9 cellular contexts compared by ENCODE assay signal in genomic region chr10:5563991-5564536, GRCh38. TPM values are rescaled to one million over a fixed set of nuclear protein-coding genes. Genes with fewer than 3 reads are reported as not detected.
DNase-seq lines count a peak whose midpoint lies in the region; ATAC-seq and TF ChIP-seq lines count a peak whose summit lies in the region.
"Had no signal": no experiment of that assay in that cellular context is flagged by ENCODE, and none has a peak within 500 bp of the region (broad histone marks: within the 10 kb centered on the region; RNA-seq: fewer than 3 reads in every experiment).

No MANE protein-coding gene starts in this region.

- no peak overlapping the region for H2BK120ac ChIP-seq in mesendoderm (ENCODE audit: low read depth, low read length)

- H3K79me2 ChIP-seq in mesendoderm (ENCODE audit: control insufficient read depth, insufficient read depth, low read length), result no peaks in the 10 kb centered on the region

- intact Hi-C loops in prostate gland (cut with DNase I), result no loop called here

- no peak for TF ChIP-seq EP300 in suprapubic skin (IDR thresholded peaks at IDR 0.05)

- no peak overlapping the region for H3K4me3 ChIP-seq in mesendoderm (ENCODE audit: low read length)
- no peak overlapping the region for H3K4me3 ChIP-seq in suprapubic skin
- H3K4me3 ChIP-seq in prostate gland, result no peak overlapping the region

- TF ChIP-seq CTCF in suprapubic skin (IDR thresholded peaks at IDR 0.05) (no peak), prostate gland (IDR thresholded peaks at IDR 0.05) (no peak)

- peak overlapping the region; percentile 8 for H3K56ac ChIP-seq in mesendoderm (ENCODE audit: low read length)

- H3K79me1 ChIP-seq in mesendoderm (ENCODE audit: low read length), result no peaks in the 10 kb centered on the region

- H3K4ac ChIP-seq in mesendoderm (ENCODE audit: low read depth, low read length), result no peak overlapping the region

- DNase-seq in RKO (ENCODE audit: low spot score), result peak; percentile 71
- DNase-seq in activated effector memory CD4-positive, alpha-beta T cell treated with anti-CD3 and anti-CD28 coated beads, Interleukin-2, amount 50 U/mL, for 16 hours, result peak; percentile 83
- no peak for DNase-seq in mesendoderm
- peak; percentile 48 to 77 for DNase-seq in suprapubic skin (ENCODE audit: low spot score in 2 of 2)
- DNase-seq in cerebellar cortex (ENCODE audit: low spot score), result no peak
- no peak for DNase-seq in SHP77 treated with DMSO at 0.1 percent for 48 hours (lab: John Stamatoyannopoulos, UW)
- DNase-seq in prostate gland (ENCODE audit: low spot score), result no peak

- H3K4me1 ChIP-seq in mesendoderm (ENCODE audit: control insufficient read depth, low read depth, low read length) (peaks cover 8% of the 10 kb centered on the region), suprapubic skin (peaks cover 16% of the 10 kb centered on the region), prostate gland (replicated peaks) (no peaks in the 10 kb centered on the region)

- no CpG with 5 or more reads among the region's 18 CpGs for WGBS in mesendoderm (ENCODE audit: extremely low coverage, insufficient coverage, low lambda C conversion rate)
- 51% methylated on average over 17 of the region's 18 CpGs for WGBS in suprapubic skin
- WGBS in prostate gland, result 77% methylated on average over 18 of the region's 18 CpGs

- H3K27ac ChIP-seq in mesendoderm (ENCODE audit: low read depth, low read length) (no peak overlapping the region), suprapubic skin (peak overlapping the region; percentile 24), prostate gland (no peak overlapping the region)

- no peak overlapping the region for H3K23ac ChIP-seq in mesendoderm (ENCODE audit: low read length)

- no peak overlapping the region for H3K18ac ChIP-seq in mesendoderm (ENCODE audit: low read length)

- H3K4me2 ChIP-seq in mesendoderm (ENCODE audit: low read length), result no peak overlapping the region

- no peaks in the 10 kb centered on the region for H3K36me3 ChIP-seq in mesendoderm (ENCODE audit: control insufficient read depth, insufficient read depth, low read length)
- H3K36me3 ChIP-seq in suprapubic skin, result no peaks in the 10 kb centered on the region
- no peaks in the 10 kb centered on the region for H3K36me3 ChIP-seq in prostate gland

- TF ChIP-seq POLR2A in suprapubic skin (IDR thresholded peaks at IDR 0.05) (no peak), prostate gland (IDR thresholded peaks at IDR 0.05) (no peak)

- no peak overlapping the region for H4K5ac ChIP-seq in mesendoderm (ENCODE audit: low read length)

- H2AK5ac ChIP-seq in mesendoderm (ENCODE audit: low read length), result no peak overlapping the region

- H2BK15ac ChIP-seq in mesendoderm (replicated peaks; ENCODE audit: low read depth), result no peak overlapping the region

- no peak overlapping the region for H4K8ac ChIP-seq in mesendoderm (ENCODE audit: low read depth, low read length)

- no peak overlapping the region for H3K9ac ChIP-seq in mesendoderm (ENCODE audit: low read length)

- ATAC-seq in HG03565 (IDR thresholded peaks at IDR 0.05; ENCODE audit: unreplicated experiment), result no peak

- H3K27me3 ChIP-seq in mesendoderm (ENCODE audit: insufficient read depth, low read length, poor library complexity) (no peaks in the 10 kb centered on the region), suprapubic skin (no peaks in the 10 kb centered on the region), prostate gland (replicated peaks; ENCODE audit: insufficient read depth) (no peaks in the 10 kb centered on the region)

- H2BK5ac ChIP-seq in mesendoderm (ENCODE audit: low read length), result no peak overlapping the region

- H3K9me3 ChIP-seq in suprapubic skin (no peaks in the 10 kb centered on the region), prostate gland (no peaks in the 10 kb centered on the region)

RNA-seq across cellular contexts. Expression of gene CALML3, which starts 39.3 kb away (rescaled TPM):
- not detected for polyA plus RNA-seq in mesendoderm (2013, experiment 1 of 2)
- polyA plus RNA-seq in mesendoderm (2013, experiment 2 of 2), result not detected
- total RNA-seq in suprapubic skin (100 to 1,000 TPM in 2 of 4 donors, 10 to 100 TPM in 2; 27.4 to 296 (median 105) TPM), prostate gland (1 to 10 TPM; 1.6 to 8.0 TPM)
- total RNA-seq: activated CD8-positive, alpha-beta memory T cell treated with anti-CD3 and anti-CD28 coated beads for 36 hours had no signal

Comparison
In these comparisons a context has a peak if more than half of its experiments do, and no peak if none do; other contexts are left out.
1. DNase-seq: peak in RKO (single experiment), activated effector memory CD4-positive, alpha-beta T cell treated with anti-CD3 and anti-CD28 coated beads, Interleukin-2, amount 50 U/mL, for 16 hours (single experiment) and suprapubic skin (2 of 2); none in mesendoderm (single experiment), cerebellar cortex (single experiment), SHP77 treated with DMSO at 0.1 percent for 48 hours (single experiment) and prostate gland (single experiment).